ENCODE assay signal across 20 cellular contexts in genomic region chr5:171505473-171506043, GRCh38.
A peak's percentile ranks its signal among the peaks of the same experiment; 100 is the strongest.
DNase-seq lines count a peak whose midpoint lies in the region; ATAC-seq and TF ChIP-seq lines count a peak whose summit lies in the region.
"Had no signal": no experiment of that assay in that cellular context is flagged by ENCODE, and none has a peak within 500 bp of the region (broad histone marks: within the 10 kb centered on the region; RNA-seq: fewer than 3 reads in every experiment).

No MANE protein-coding gene starts in this region.

- WGBS in heart right ventricle, 2 donors, result 58 to 62% methylated on average over 7 of the region's 7 CpGs
- WGBS in right cardiac atrium, result 75% methylated on average over 7 of the region's 7 CpGs

- no peak for TF ChIP-seq CTCF in heart right ventricle (IDR thresholded peaks at IDR 0.05)

- H3K9me3 ChIP-seq in heart right ventricle (no peaks in the 10 kb centered on the region), right cardiac atrium (ENCODE audit: control insufficient read depth, low read length) (no peaks in the 10 kb centered on the region)
- H3K9me3 ChIP-seq: BE2C, HAP-1 had no signal

- intact Hi-C loops in heart right ventricle (cut with DNase I), result no loop called here
- intact Hi-C loops in left cardiac atrium (cut with DNase I), result no loop called here
- intact Hi-C loops in right cardiac atrium (cut with DNase I), result no loop called here
- intact Hi-C loops in posterior vena cava (cut with DNase I), result no loop called here

- H3K4me1 ChIP-seq in heart right ventricle (peaks cover 0 to 8% (median 0%) of the 10 kb centered on the region in 9 donors), right cardiac atrium (ENCODE audit: control insufficient read depth, insufficient read depth, low read length) (no peaks in the 10 kb centered on the region)
- H3K4me1 ChIP-seq: BE2C, HAP-1 had no signal

- DNase-seq in heart right ventricle, result no peak
- no peak for DNase-seq in left cardiac atrium
- no peak for DNase-seq in right cardiac atrium
- peak; percentile 22 for DNase-seq in posterior vena cava (ENCODE audit: low spot score)
- DNase-seq in cortex of kidney (lab: John Stamatoyannopoulos, UW), result no peak
- DNase-seq: ACHN; BE2C; C1 segment of cervical spinal cord; CD4-positive, CD25-positive, alpha-beta regulatory T cell; CD8-positive, alpha-beta memory T cell; COR-L47; DMS 273 treated with DMSO at 0.1 percent for 48 hours; DMS53; DND-41; EL; GM23248 had no signal

- no peaks in the 10 kb centered on the region for H3K36me3 ChIP-seq in heart right ventricle
- H3K36me3 ChIP-seq: BE2C, HAP-1 had no signal

- no peak overlapping the region for H3K4me3 ChIP-seq in heart right ventricle
- H3K4me3 ChIP-seq in right cardiac atrium (ENCODE audit: low read length), result no peak overlapping the region
- H3K4me3 ChIP-seq: GM12878, GM23248, HAP-1 had no signal

- no peaks in the 10 kb centered on the region for H3K27me3 ChIP-seq in heart right ventricle
- no peaks in the 10 kb centered on the region for H3K27me3 ChIP-seq in right cardiac atrium (ENCODE audit: control insufficient read depth, insufficient read depth)
- H3K27me3 ChIP-seq: BE2C had no signal

- H3K27ac ChIP-seq in heart right ventricle, result no peak overlapping the region
- H3K27ac ChIP-seq in right cardiac atrium (ENCODE audit: low read length), result no peak overlapping the region
- H3K27ac ChIP-seq: GM23248 had no signal

- ATAC-seq in heart right ventricle, result peak in 6 of 8 donors; percentile 33 to 79 (median 60)
- no peak for ATAC-seq in left cardiac atrium
- peak; percentile 44 to 52 for ATAC-seq in right cardiac atrium
- no peak for ATAC-seq in GM18868 (IDR thresholded peaks at IDR 0.05; ENCODE audit: unreplicated experiment)
- ATAC-seq: GM12878, HepG2 had no signal

Comparison
In these comparisons a context has a peak if more than half of its experiments do, and no peak if none do; other contexts are left out.
1. ATAC-seq: peak in heart right ventricle (6 of 8) and right cardiac atrium (2 of 2); none in left cardiac atrium (0 of 2) and GM18868 (single experiment).